In genomic region chr2:154898269-154898668, GRCh38 we compare ENCODE assay signal across 11 cellular contexts.
"Had no signal": no experiment of that assay in that cellular context is flagged by ENCODE, and none has a peak within 500 bp of the region (broad histone marks: within the 10 kb centered on the region; RNA-seq: fewer than 3 reads in every experiment).

No MANE protein-coding gene starts in this region.

- H2AFZ ChIP-seq: GM23248, GM23338 had no signal

- H3K36me3 ChIP-seq: HAP-1 had no signal

- H3K4me1 ChIP-seq: HAP-1 had no signal

- ATAC-seq: GM23338, HCT116 had no signal

- H3K9me3 ChIP-seq: HAP-1 had no signal

- H3K27ac ChIP-seq: GM23248 had no signal

- FAIRE-seq: H1, H54 had no signal

- H3K9ac ChIP-seq: GM23248 had no signal

- H3K4me2 ChIP-seq: GM23338 had no signal

- H3K4me3 ChIP-seq: GM23248, GM23338, HAP-1 had no signal

- DNase-seq: GM23248, GOT3, H7, H9, HCEC 1CT, HFFc6 had no signal
